Comparison of ENCODE assay signal across 25 cellular contexts in the genomic region with DNA sequence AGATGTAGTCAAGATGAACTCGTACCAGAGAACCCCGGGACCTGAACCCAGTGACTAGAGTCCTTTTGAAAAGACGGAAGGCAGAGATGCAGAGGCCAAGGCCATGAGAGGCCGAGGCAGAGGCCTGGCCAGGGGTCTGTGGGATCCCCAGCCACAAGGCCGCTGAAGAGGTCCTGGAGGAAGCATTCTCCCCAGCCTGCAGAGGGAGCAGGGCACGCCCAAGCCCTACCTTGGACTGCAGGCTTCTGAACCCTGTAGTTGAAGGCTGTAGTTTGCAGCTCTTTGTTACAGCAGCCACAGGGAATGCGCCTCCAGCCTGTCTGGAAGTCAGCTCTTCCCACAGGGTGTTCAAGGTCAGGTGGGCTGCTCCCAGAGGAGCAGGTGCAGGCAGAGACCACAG. TPM values are rescaled to one million over a fixed set of nuclear protein-coding genes. Genes with fewer than 3 reads are reported as not detected.
DNase-seq lines count a peak whose midpoint lies in the region; ATAC-seq and TF ChIP-seq lines count a peak whose summit lies in the region.
"Had no signal": no experiment of that assay in that cellular context is flagged by ENCODE, and none has a peak within 500 bp of the region (broad histone marks: within the 10 kb centered on the region; RNA-seq: fewer than 3 reads in every experiment).

No MANE protein-coding gene starts in this region.

- peak; percentile 15; the same call in 1 of the 2 replicates for TF ChIP-seq CTCF in Loucy (conservative IDR thresholded peaks at IDR 0.05; ENCODE audit: low read length)
- no peak for TF ChIP-seq CTCF in foreskin keratinocyte (conservative IDR thresholded peaks at IDR 0.05)
- no peak for TF ChIP-seq CTCF in left lung (IDR thresholded peaks at IDR 0.05)

- no peaks in the 10 kb centered on the region for H3K36me3 ChIP-seq in Loucy (ENCODE audit: insufficient read depth, low read length)
- no peaks in the 10 kb centered on the region for H3K36me3 ChIP-seq in neuronal stem cell (replicated peaks in 1 of 2; ENCODE audit: control insufficient read depth in 2 of 2, insufficient read depth in 2 of 2, low read length in 2 of 2)
- no peaks in the 10 kb centered on the region for H3K36me3 ChIP-seq in left lung
- H3K36me3 ChIP-seq: heart left ventricle, pancreas, SJSA1, spleen, thyroid gland had no signal

- no peaks in the 10 kb centered on the region for H3K79me2 ChIP-seq in Loucy (ENCODE audit: insufficient read depth, low read length)

- H3K27ac ChIP-seq in foreskin keratinocyte (no peak overlapping the region), neuronal stem cell (replicated peaks; ENCODE audit: low read length) (no peak overlapping the region), left lung (no peak overlapping the region)
- H3K27ac ChIP-seq: heart left ventricle, HL-60, pancreas, SJSA1, spleen, thyroid gland had no signal

- H3K23ac ChIP-seq in neuronal stem cell (ENCODE audit: low read depth, low read length, poor library complexity) = no peak overlapping the region

- H4K91ac ChIP-seq in neuronal stem cell (ENCODE audit: low read depth, low read length, poor library complexity) = no peak overlapping the region

- H3K4me1 ChIP-seq in Loucy (ENCODE audit: insufficient read depth, low read length, poor library complexity, severe bottlenecking) = peaks cover 4% of the 10 kb centered on the region
- no peaks in the 10 kb centered on the region for H3K4me1 ChIP-seq in foreskin keratinocyte
- peaks cover 0 to 6% of the 10 kb centered on the region in 2 donors for H3K4me1 ChIP-seq in neuronal stem cell (ENCODE audit: control insufficient read depth in 2 of 2, insufficient read depth in 1 of 2, low read depth in 1 of 2, low read length in 2 of 2)
- no peaks in the 10 kb centered on the region for H3K4me1 ChIP-seq in left lung
- H3K4me1 ChIP-seq: heart left ventricle, pancreas, SJSA1, spleen had no signal

- peak overlapping the region; percentile 54 for H3K18ac ChIP-seq in neuronal stem cell (ENCODE audit: low read length)

- H3K9ac ChIP-seq in Loucy (ENCODE audit: low read depth, low read length, poor library complexity, severe bottlenecking) (peak overlapping the region; percentile 48), neuronal stem cell (ENCODE audit: low read depth, low read length, poor library complexity) (no peak overlapping the region)

- H2BK5ac ChIP-seq in neuronal stem cell (ENCODE audit: low read length) = no peak overlapping the region

- DNase-seq in ELF-1 (ENCODE audit: low read depth, low spot score) (peak; percentile 77), foreskin keratinocyte (no peak), neuronal stem cell (ENCODE audit: low spot score) (no peak), left lung (no peak)
- DNase-seq in activated T-cell treated with anti-CD3 and anti-CD28 coated beads, Interleukin-2, amount 50 U/mL, for 48 hours = no peak
- DNase-seq in activated naive CD4-positive, alpha-beta T cell treated with Interleukin-2 at 50 U/mL for 16 hours = no peak
- DNase-seq: activated CD4-positive, alpha-beta T cell treated with anti-CD3 and anti-CD28 coated beads, Interleukin-2, amount 10 ng/mL, durations not matched to agents 24 days and 14 days; activated CD8-positive, alpha-beta memory T cell treated with anti-CD3 and anti-CD28 coated beads, Interleukin-2, amount 10 ng/mL, durations not matched to agents 7 days and 5 days; CD4-positive, CD25-positive, alpha-beta regulatory T cell; heart left ventricle; midbrain; NCI-H1105 treated with DMSO at 0.1 percent for 48 hours; NCI-H2081; NCI-H446; nephron progenitor cell; right cardiac atrium; stimulated activated CD4-positive, alpha-beta T cell treated with anti-CD3 and anti-CD28 coated beads, Interleukin-4, amount 100 ng/mL, for 1 hour; stimulated activated naive CD4-positive, alpha-beta T cell; T-helper 17 cell; thyroid gland had no signal

- H3K27me3 ChIP-seq in Loucy (ENCODE audit: insufficient read depth, low read length, poor library complexity, severe bottlenecking) (no peaks in the 10 kb centered on the region), foreskin keratinocyte (no peaks in the 10 kb centered on the region), neuronal stem cell (ENCODE audit: control insufficient read depth in 3 of 3, insufficient read depth in 3 of 3, low read depth in 1 of 3, low read length in 3 of 3) (peaks cover 0 to 3% (median 0%) of the 10 kb centered on the region in 3 experiments), left lung (no peaks in the 10 kb centered on the region)
- H3K27me3 ChIP-seq: heart left ventricle, pancreas, SJSA1, thyroid gland had no signal

- H2AFZ ChIP-seq in Loucy (ENCODE audit: low read length) (no peak overlapping the region), neuronal stem cell (ENCODE audit: low read length) (no peak overlapping the region)

- no CpG with 5 or more reads among the region's 7 CpGs for WGBS in neuronal stem cell (ENCODE audit: extremely low coverage in 2 of 2, insufficient read length in 2 of 2, insufficient replicate concordance in 1 of 2), 2 donors

- H3K4ac ChIP-seq in neuronal stem cell (ENCODE audit: low read length) = no peak overlapping the region

- intact Hi-C loops in left lung (cut with DNase I) = no loop called here

- H3K79me1 ChIP-seq in neuronal stem cell (ENCODE audit: low read depth, low read length) = no peaks in the 10 kb centered on the region

- H2AK5ac ChIP-seq in neuronal stem cell (ENCODE audit: low read depth, low read length) = no peak overlapping the region

- no peak overlapping the region for H2BK120ac ChIP-seq in neuronal stem cell (ENCODE audit: low read depth, low read length)

- peak; percentile 7 for ATAC-seq in foreskin keratinocyte
- no peak for ATAC-seq in left lung
- ATAC-seq: activated CD8-positive, alpha-beta memory T cell treated with anti-CD3 and anti-CD28 coated beads, Interleukin-2, amount 10 ng/mL, durations not matched to agents 7 days and 5 days; pancreas; T-helper 17 cell had no signal

- H3K4me2 ChIP-seq in Loucy (ENCODE audit: low read depth, low read length, poor library complexity, severe bottlenecking) (no peak overlapping the region), neuronal stem cell (ENCODE audit: insufficient read depth, low read length, poor library complexity, severe bottlenecking) (no peak overlapping the region)

- H3K14ac ChIP-seq in neuronal stem cell (ENCODE audit: low read length) = no peak overlapping the region

- H3K9me2 ChIP-seq in Loucy (replicated peaks; ENCODE audit: low read depth, low read length) = no peaks in the 10 kb centered on the region

- no peak overlapping the region for H3K4me3 ChIP-seq in Loucy (ENCODE audit: low read length, poor library complexity, severe bottlenecking)
- H3K4me3 ChIP-seq in neuronal stem cell (ENCODE audit: low read length in 2 of 2) = no peak overlapping the region
- no peak overlapping the region for H3K4me3 ChIP-seq in left lung
- H3K4me3 ChIP-seq: heart left ventricle, pancreas, SJSA1, spleen, thyroid gland had no signal

- H3F3A ChIP-seq in Loucy (ENCODE audit: low read depth) = no peaks in the 10 kb centered on the region

- no peak overlapping the region for H2BK12ac ChIP-seq in neuronal stem cell (ENCODE audit: low read length)

- H4K20me1 ChIP-seq in Loucy (ENCODE audit: insufficient read depth, low read length, poor library complexity, severe bottlenecking) = no peaks in the 10 kb centered on the region

- H2BK15ac ChIP-seq in neuronal stem cell (ENCODE audit: low read length) = no peak overlapping the region

- H3K9me3 ChIP-seq in Loucy (ENCODE audit: insufficient read depth, low read depth, low read length) (no peaks in the 10 kb centered on the region), neuronal stem cell (replicated peaks in 1 of 2; ENCODE audit: control insufficient read depth in 2 of 2, insufficient read depth in 1 of 2, low read depth in 1 of 2, low read length in 2 of 2) (no peaks in the 10 kb centered on the region), left lung (no peaks in the 10 kb centered on the region)
- H3K9me3 ChIP-seq: heart left ventricle, pancreas, SJSA1, spleen, thyroid gland had no signal

- no peak overlapping the region for H4K8ac ChIP-seq in neuronal stem cell (ENCODE audit: low read depth, low read length)

RNA-seq across cellular contexts. Expression of a gene that starts 22.1 kb away (rescaled TPM):
- total RNA-seq in foreskin keratinocyte = 91.4 and 96.5 TPM in 2 replicates
- polyA plus RNA-seq in foreskin keratinocyte = 26.9 and 28.0 TPM in 2 replicates
- polyA plus RNA-seq in neuronal stem cell (2013, experiment 1 of 2) = 105 TPM
- 108 TPM for polyA plus RNA-seq in neuronal stem cell (2013, experiment 2 of 2)
- 100 to 1,000 TPM in 1 of 2 donors, 10 to 100 TPM in 1; 44.8 to 116 TPM for total RNA-seq in left lung
- total RNA-seq: T-helper 17 cell had no signal
- polyA plus RNA-seq: CD4-positive, CD25-positive, alpha-beta regulatory T cell had no signal
